Comparison of ENCODE assay signal across 1 cellular context in the genomic region with DNA sequence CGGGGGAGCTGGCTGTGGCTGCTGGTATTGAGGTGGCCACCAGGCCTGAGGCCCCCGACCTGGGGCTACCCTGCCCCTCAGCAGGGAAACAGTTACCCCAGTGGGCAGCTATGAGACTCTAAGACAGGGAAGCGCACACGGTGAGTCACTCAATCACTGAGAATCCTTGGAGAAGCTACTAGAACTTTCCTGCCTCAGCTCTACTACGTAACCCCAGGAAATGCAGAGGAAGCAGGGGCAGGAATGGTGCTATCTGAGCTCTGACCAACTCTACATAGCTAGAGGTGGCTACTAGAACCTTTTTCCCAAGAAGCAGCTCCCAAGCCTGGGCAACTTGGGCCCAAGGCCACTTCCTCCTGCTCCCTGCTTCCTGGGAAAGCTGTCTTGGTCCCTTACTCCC.
TF ChIP-seq lines count a peak whose summit lies in the region.

No MANE protein-coding gene starts in this region.

TF ChIP-seq in HepG2, 621 proteins besides CTCF, POLR2A, EP300 and RAD21:
- no peak for TF ChIP-seq ATF7-NPFF (CRISPR knock-in tag; IDR thresholded peaks at IDR 0.05; ENCODE audit: low read depth)
- TF ChIP-seq, protein P1, sequence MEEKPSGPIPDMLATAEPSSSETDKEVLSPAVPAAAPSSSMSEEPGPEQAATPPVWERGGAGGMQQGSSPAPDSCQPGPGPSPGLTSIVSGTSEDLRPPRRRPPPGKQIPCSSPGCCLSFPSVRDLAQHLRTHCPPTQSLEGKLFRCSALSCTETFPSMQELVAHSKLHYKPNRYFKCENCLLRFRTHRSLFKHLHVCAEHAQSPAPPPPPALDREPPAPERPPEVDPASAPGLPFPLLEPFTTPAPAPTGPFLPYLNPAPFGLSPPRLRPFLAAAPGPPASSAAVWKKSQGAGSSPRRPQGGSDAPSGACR (CRISPR knock-in tag; IDR thresholded peaks at IDR 0.05), result no peak
- TF ChIP-seq ZNF776 (CRISPR knock-in tag; IDR thresholded peaks at IDR 0.05), result no peak
- no peak for TF ChIP-seq ZNF569 (CRISPR knock-in tag; IDR thresholded peaks at IDR 0.05; ENCODE audit: borderline replicate concordance)
- TF ChIP-seq, protein P2, sequence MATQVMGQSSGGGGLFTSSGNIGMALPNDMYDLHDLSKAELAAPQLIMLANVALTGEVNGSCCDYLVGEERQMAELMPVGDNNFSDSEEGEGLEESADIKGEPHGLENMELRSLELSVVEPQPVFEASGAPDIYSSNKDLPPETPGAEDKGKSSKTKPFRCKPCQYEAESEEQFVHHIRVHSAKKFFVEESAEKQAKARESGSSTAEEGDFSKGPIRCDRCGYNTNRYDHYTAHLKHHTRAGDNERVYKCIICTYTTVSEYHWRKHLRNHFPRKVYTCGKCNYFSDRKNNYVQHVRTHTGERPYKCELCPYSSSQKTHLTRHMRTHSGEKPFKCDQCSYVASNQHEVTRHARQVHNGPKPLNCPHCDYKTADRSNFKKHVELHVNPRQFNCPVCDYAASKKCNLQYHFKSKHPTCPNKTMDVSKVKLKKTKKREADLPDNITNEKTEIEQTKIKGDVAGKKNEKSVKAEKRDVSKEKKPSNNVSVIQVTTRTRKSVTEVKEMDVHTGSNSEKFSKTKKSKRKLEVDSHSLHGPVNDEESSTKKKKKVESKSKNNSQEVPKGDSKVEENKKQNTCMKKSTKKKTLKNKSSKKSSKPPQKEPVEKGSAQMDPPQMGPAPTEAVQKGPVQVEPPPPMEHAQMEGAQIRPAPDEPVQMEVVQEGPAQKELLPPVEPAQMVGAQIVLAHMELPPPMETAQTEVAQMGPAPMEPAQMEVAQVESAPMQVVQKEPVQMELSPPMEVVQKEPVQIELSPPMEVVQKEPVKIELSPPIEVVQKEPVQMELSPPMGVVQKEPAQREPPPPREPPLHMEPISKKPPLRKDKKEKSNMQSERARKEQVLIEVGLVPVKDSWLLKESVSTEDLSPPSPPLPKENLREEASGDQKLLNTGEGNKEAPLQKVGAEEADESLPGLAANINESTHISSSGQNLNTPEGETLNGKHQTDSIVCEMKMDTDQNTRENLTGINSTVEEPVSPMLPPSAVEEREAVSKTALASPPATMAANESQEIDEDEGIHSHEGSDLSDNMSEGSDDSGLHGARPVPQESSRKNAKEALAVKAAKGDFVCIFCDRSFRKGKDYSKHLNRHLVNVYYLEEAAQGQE (IDR thresholded peaks at IDR 0.05; ENCODE audit: borderline replicate concordance in 1 of 2, low read depth in 1 of 2, low read length in 2 of 2), result no peak
- TF ChIP-seq RFX1 (IDR thresholded peaks at IDR 0.05), result no peak
